Comparison of ENCODE assay signal across 10 cellular contexts in the genomic region with DNA sequence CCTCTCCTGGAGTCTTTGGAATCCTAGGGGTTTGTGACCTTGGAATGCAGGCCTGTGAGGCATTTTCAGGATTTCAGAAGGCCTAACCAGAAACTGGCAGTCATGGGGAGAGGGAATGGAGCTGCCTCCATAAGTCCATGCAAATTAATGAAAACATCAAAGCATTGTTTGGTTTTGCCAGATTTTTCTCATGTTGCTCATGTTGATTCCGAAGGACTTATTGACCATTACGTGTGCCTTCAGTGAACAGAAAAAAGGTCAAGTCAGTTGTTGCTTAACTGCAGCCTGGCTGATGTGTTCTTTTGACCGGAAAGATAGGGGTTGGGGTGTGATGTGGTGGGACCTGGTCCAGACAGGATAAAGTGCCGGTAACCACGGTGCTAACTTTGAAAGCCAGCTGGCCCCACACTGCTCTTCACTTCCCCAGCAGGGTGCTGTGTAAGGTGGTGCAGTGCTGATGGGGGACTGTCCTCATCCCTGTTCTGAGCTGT. TPM values are rescaled to one million over a fixed set of nuclear protein-coding genes. Genes with fewer than 3 reads are reported as not detected.
DNase-seq lines count a peak whose midpoint lies in the region; ATAC-seq and TF ChIP-seq lines count a peak whose summit lies in the region.
"Had no signal": no experiment of that assay in that cellular context is flagged by ENCODE, and none has a peak within 500 bp of the region (broad histone marks: within the 10 kb centered on the region; RNA-seq: fewer than 3 reads in every experiment).

No MANE protein-coding gene starts in this region.

- no peak for ATAC-seq in GM18519 (IDR thresholded peaks at IDR 0.05; ENCODE audit: low FRiP score, unreplicated experiment)

- intact Hi-C loops in prostate gland (cut with DNase I) = no loop called here

- no peaks in the 10 kb centered on the region for H3K27me3 ChIP-seq in cardiac muscle cell
- no peaks in the 10 kb centered on the region for H3K27me3 ChIP-seq in prostate gland (replicated peaks; ENCODE audit: insufficient read depth)
- H3K27me3 ChIP-seq in WERI-Rb-1 (ENCODE audit: insufficient read depth, low read depth, severe bottlenecking) = no peaks in the 10 kb centered on the region

- H3K27ac ChIP-seq in VCaP (peak overlapping the region; percentile 89), cardiac muscle cell (peak overlapping the region; percentile 68), prostate gland (peak overlapping the region; percentile 60 to 71), WERI-Rb-1 (no peak overlapping the region)

- DNase-seq in Daoy (ENCODE audit: low read depth) = peak; percentile 35
- DNase-seq in cardiac muscle cell (ENCODE audit: low read depth in 1 of 2, low spot score in 1 of 2) = peak in 1 of 2 donors; percentile 85
- peak; percentile 29 for DNase-seq in prostate gland (ENCODE audit: low spot score)
- no peak for DNase-seq in activated CD8-positive, alpha-beta memory T cell treated with anti-CD3 and anti-CD28 coated beads, Interleukin-2, amount 50 U/mL, for 48 hours
- no peak for DNase-seq in NCI-H2227 (lab: John Stamatoyannopoulos, UW; ENCODE audit: unreplicated experiment)
- no peak for DNase-seq in WERI-Rb-1
- DNase-seq: small intestine had no signal

- no peak for TF ChIP-seq CTCF in VCaP (conservative IDR thresholded peaks at IDR 0.05)
- TF ChIP-seq CTCF in cardiac muscle cell (IDR thresholded peaks at IDR 0.05; ENCODE audit: low read depth, low read length) = no peak
- TF ChIP-seq CTCF in prostate gland (IDR thresholded peaks at IDR 0.05) = no peak
- no peak for TF ChIP-seq CTCF in WERI-Rb-1 (IDR thresholded peaks at IDR 0.05; ENCODE audit: low read depth, low read length)

- H3K4me3 ChIP-seq in cardiac muscle cell = no peak overlapping the region
- H3K4me3 ChIP-seq in prostate gland = no peak overlapping the region
- H3K4me3 ChIP-seq in WERI-Rb-1 (ENCODE audit: low read depth, low read length) = no peak overlapping the region

- WGBS in prostate gland = 14% methylated on average over 5 of the region's 5 CpGs

- H3K9me3 ChIP-seq in cardiac muscle cell (ENCODE audit: low read depth) = no peaks in the 10 kb centered on the region
- H3K9me3 ChIP-seq in prostate gland = no peaks in the 10 kb centered on the region
- H3K9me3 ChIP-seq in WERI-Rb-1 (ENCODE audit: severe bottlenecking) = no peaks in the 10 kb centered on the region

- H3K36me3 ChIP-seq in cardiac muscle cell = no peaks in the 10 kb centered on the region
- no peaks in the 10 kb centered on the region for H3K36me3 ChIP-seq in prostate gland
- peaks cover 34% of the 10 kb centered on the region for H3K36me3 ChIP-seq in WERI-Rb-1

- H3K4me1 ChIP-seq in cardiac muscle cell (ENCODE audit: low read depth) (peaks cover 29% of the 10 kb centered on the region), prostate gland (replicated peaks) (peaks cover 24% of the 10 kb centered on the region)

- no peak for TF ChIP-seq POLR2A in prostate gland (IDR thresholded peaks at IDR 0.05)

RNA-seq across cellular contexts. Expression of gene RNF113B, which starts 3.6 kb away (rescaled TPM):
- total RNA-seq in Daoy (2014; rRNA removed; shearing (Covaris generic)) = not detected in 2 replicates
- total RNA-seq in cardiac muscle cell (not detected in 2 replicates), prostate gland (10 to 100 TPM in 1 of 2 donors, not detected in 1; 11.2 TPM)
- polyA plus RNA-seq in cardiac muscle cell = 0.10 TPM in 1 of 2 replicates, not detected in the other
- polyA plus RNA-seq: IgD-negative memory B cell, small intestine had no signal

RNA-seq across cellular contexts. Expression of gene FARP1, which starts 30.6 kb away (rescaled TPM):
- total RNA-seq in Daoy (2014; rRNA removed; shearing (Covaris generic)) = 5.0 and 5.2 TPM in 2 replicates
- total RNA-seq in cardiac muscle cell = 34.1 and 43.2 TPM in 2 replicates
- polyA plus RNA-seq in cardiac muscle cell = 44.2 and 52.1 TPM in 2 replicates
- total RNA-seq in prostate gland = 10 to 100 TPM; 70.6 to 77.5 TPM

Comparison
In these comparisons a context has a peak if more than half of its experiments do, and no peak if none do; other contexts are left out.
1. DNase-seq: peak in Daoy (single experiment) and prostate gland (single experiment); none in activated CD8-positive, alpha-beta memory T cell treated with anti-CD3 and anti-CD28 coated beads, Interleukin-2, amount 50 U/mL, for 48 hours (single experiment), NCI-H2227 (single experiment) and WERI-Rb-1 (single experiment).